Comparison of ENCODE assay signal across 6 cellular contexts in the genomic region with DNA sequence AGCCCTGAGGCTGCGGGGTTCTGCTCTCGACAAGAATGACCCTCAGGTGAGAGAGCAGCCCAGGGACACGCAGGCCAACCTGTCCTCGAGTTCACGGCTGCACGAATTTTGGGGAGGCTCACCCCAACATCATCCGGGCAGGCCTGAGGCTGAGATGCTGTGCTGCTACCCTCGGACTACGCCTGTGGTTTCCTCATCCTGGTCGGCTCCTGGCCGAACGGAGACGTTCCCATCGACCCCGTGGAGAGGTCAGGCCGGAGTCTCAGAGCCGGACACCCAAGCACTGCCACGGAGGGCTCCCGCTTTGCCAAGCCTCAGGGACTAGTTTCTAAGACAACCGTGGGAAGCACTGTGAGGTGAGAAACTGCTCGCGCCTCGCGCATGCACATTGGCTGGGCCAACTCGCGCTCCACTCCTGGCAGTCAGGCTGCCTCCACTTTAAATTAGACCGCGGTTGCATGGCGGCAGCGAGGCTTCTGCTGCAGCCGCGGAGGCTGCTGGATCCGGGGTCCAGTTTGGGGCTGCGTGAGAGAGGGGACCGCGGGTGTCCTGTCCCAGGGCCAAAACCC.
"Had no signal": no experiment of that assay in that cellular context is flagged by ENCODE, and none has a peak within 500 bp of the region (broad histone marks: within the 10 kb centered on the region; RNA-seq: fewer than 3 reads in every experiment).

No MANE protein-coding gene starts in this region.

- H3K9me3 ChIP-seq: HAP-1 had no signal

- H3K27ac ChIP-seq: HL-60 had no signal

- ATAC-seq: GM23338, HCT116, HepG2 had no signal

- H3K4me1 ChIP-seq: HAP-1 had no signal

- DNase-seq: HFFc6 had no signal

- H3K4me3 ChIP-seq: GM23338, HAP-1 had no signal

- H3K36me3 ChIP-seq: HAP-1 had no signal
